Comparison of ENCODE assay signal across 1 cellular context in the genomic region with DNA sequence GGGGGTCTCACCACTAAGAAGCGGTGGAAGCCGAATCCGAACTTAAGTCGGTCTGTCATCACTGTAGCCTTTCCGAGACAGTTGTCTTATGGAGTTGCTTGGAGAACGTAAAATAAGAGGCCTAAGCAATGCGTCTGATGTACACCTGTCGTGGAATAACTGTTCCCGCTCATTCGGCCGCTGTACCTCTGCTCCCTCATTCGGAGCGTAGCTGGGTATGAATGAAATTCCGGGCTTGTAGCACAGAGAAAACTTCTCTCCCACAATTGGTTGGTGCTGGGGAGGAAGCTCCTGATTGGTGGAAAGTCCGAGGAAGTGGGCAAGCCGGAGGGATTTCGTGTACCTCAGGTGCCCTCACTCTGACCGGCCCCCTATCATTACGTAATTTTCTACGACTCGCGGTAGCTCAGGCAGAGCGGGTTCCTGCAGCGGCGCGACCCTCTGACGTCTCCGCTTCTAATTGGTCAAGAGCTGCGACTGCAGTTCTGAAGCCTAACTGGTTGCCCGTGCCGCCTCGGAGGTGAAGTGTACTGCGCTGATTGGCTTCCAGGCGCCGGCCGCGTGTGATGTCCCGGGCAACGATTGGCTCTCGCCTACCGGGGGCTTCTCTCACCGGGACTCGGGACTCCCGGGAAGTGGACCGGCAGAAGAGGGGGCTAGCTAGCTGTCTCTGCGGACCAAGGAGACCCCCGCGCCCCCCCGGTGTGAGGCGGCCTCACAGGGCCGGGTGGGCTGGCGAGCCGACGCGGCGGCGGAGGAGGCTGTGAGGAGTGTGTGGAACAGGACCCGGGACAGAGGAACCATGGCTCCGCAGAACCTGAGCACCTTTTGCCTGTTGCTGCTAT.
A peak's percentile ranks its signal among the peaks of the same experiment; 100 is the strongest.
TF ChIP-seq lines count a peak whose summit lies in the region.

A gene (plus strand): TSS at position 625 of the 845 bp plus-strand sequence. CDS start 178 bp downstream, at position 803.

TF ChIP-seq in HepG2, 621 proteins besides CTCF, POLR2A, EP300 and RAD21 (continued from another document and continues in another):
- TF ChIP-seq, protein P1, sequence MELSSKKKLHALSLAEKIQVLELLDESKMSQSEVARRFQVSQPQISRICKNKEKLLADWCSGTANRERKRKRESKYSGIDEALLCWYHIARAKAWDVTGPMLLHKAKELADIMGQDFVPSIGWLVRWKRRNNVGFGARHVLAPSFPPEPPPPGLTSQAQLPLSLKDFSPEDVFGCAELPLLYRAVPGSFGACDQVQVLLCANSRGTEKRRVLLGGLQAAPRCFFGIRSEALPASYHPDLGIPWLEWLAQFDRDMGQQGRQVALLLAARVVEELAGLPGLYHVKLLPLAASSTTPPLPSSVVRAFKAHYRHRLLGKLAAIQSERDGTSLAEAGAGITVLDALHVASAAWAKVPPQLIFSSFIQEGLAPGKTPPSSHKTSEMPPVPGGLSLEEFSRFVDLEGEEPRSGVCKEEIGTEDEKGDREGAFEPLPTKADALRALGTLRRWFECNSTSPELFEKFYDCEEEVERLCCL (CRISPR knock-in tag; IDR thresholded peaks at IDR 0.05; ENCODE audit: borderline replicate concordance): no peak
- TF ChIP-seq TGIF2 (CRISPR knock-in tag; IDR thresholded peaks at IDR 0.05) (peak; percentile 74; the same call in 1 of the 2 replicates), TP53 (CRISPR knock-in tag; conservative IDR thresholded peaks at IDR 0.05) (no peak), NPAS2 (CRISPR knock-in tag; IDR thresholded peaks at IDR 0.05; ENCODE audit: borderline replicate concordance) (no peak), YEATS4 (CRISPR knock-in tag; IDR thresholded peaks at IDR 0.05; ENCODE audit: borderline replicate concordance) (peak; percentile 55; the same call in 1 of the 2 replicates), ZNF878 (CRISPR knock-in tag; IDR thresholded peaks at IDR 0.05) (no peak), SRSF4 (IDR thresholded peaks at IDR 0.05; ENCODE audit: low read depth, low read length, poor library complexity, severe bottlenecking) (no peak), NCOA5 (CRISPR knock-in tag; IDR thresholded peaks at IDR 0.05) (no peak), ZNF547 (CRISPR knock-in tag; IDR thresholded peaks at IDR 0.05) (0 out of 2 replicates have a peak, but pooled peaks have one; percentile 29), SATB2 (CRISPR knock-in tag; IDR thresholded peaks at IDR 0.05) (no peak)
- TF ChIP-seq, protein P2, sequence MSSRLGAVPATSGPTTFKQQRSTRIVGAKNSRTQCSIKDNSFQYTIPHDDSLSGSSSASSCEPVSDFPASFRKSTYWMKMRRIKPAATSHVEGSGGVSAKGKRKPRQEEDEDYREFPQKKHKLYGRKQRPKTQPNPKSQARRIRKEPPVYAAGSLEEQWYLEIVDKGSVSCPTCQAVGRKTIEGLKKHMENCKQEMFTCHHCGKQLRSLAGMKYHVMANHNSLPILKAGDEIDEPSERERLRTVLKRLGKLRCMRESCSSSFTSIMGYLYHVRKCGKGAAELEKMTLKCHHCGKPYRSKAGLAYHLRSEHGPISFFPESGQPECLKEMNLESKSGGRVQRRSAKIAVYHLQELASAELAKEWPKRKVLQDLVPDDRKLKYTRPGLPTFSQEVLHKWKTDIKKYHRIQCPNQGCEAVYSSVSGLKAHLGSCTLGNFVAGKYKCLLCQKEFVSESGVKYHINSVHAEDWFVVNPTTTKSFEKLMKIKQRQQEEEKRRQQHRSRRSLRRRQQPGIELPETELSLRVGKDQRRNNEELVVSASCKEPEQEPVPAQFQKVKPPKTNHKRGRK (CRISPR knock-in tag; IDR thresholded peaks at IDR 0.05): no peak
- TF ChIP-seq, protein P3, sequence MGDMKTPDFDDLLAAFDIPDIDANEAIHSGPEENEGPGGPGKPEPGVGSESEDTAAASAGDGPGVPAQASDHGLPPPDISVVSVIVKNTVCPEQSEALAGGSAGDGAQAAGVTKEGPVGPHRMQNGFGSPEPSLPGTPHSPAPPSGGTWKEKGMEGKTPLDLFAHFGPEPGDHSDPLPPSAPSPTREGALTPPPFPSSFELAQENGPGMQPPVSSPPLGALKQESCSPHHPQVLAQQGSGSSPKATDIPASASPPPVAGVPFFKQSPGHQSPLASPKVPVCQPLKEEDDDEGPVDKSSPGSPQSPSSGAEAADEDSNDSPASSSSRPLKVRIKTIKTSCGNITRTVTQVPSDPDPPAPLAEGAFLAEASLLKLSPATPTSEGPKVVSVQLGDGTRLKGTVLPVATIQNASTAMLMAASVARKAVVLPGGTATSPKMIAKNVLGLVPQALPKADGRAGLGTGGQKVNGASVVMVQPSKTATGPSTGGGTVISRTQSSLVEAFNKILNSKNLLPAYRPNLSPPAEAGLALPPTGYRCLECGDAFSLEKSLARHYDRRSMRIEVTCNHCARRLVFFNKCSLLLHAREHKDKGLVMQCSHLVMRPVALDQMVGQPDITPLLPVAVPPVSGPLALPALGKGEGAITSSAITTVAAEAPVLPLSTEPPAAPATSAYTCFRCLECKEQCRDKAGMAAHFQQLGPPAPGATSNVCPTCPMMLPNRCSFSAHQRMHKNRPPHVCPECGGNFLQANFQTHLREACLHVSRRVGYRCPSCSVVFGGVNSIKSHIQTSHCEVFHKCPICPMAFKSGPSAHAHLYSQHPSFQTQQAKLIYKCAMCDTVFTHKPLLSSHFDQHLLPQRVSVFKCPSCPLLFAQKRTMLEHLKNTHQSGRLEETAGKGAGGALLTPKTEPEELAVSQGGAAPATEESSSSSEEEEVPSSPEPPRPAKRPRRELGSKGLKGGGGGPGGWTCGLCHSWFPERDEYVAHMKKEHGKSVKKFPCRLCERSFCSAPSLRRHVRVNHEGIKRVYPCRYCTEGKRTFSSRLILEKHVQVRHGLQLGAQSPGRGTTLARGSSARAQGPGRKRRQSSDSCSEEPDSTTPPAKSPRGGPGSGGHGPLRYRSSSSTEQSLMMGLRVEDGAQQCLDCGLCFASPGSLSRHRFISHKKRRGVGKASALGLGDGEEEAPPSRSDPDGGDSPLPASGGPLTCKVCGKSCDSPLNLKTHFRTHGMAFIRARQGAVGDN (CRISPR knock-in tag; IDR thresholded peaks at IDR 0.05): peak; percentile 69
- TF ChIP-seq, protein P4, sequence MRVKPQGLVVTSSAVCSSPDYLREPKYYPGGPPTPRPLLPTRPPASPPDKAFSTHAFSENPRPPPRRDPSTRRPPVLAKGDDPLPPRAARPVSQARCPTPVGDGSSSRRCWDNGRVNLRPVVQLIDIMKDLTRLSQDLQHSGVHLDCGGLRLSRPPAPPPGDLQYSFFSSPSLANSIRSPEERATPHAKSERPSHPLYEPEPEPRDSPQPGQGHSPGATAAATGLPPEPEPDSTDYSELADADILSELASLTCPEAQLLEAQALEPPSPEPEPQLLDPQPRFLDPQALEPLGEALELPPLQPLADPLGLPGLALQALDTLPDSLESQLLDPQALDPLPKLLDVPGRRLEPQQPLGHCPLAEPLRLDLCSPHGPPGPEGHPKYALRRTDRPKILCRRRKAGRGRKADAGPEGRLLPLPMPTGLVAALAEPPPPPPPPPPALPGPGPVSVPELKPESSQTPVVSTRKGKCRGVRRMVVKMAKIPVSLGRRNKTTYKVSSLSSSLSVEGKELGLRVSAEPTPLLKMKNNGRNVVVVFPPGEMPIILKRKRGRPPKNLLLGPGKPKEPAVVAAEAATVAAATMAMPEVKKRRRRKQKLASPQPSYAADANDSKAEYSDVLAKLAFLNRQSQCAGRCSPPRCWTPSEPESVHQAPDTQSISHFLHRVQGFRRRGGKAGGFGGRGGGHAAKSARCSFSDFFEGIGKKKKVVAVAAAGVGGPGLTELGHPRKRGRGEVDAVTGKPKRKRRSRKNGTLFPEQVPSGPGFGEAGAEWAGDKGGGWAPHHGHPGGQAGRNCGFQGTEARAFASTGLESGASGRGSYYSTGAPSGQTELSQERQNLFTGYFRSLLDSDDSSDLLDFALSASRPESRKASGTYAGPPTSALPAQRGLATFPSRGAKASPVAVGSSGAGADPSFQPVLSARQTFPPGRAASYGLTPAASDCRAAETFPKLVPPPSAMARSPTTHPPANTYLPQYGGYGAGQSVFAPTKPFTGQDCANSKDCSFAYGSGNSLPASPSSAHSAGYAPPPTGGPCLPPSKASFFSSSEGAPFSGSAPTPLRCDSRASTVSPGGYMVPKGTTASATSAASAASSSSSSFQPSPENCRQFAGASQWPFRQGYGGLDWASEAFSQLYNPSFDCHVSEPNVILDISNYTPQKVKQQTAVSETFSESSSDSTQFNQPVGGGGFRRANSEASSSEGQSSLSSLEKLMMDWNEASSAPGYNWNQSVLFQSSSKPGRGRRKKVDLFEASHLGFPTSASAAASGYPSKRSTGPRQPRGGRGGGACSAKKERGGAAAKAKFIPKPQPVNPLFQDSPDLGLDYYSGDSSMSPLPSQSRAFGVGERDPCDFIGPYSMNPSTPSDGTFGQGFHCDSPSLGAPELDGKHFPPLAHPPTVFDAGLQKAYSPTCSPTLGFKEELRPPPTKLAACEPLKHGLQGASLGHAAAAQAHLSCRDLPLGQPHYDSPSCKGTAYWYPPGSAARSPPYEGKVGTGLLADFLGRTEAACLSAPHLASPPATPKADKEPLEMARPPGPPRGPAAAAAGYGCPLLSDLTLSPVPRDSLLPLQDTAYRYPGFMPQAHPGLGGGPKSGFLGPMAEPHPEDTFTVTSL (CRISPR knock-in tag; IDR thresholded peaks at IDR 0.05; ENCODE audit: borderline replicate concordance): no peak; the same call in 1 of the 2 replicates
- TF ChIP-seq, protein P5, sequence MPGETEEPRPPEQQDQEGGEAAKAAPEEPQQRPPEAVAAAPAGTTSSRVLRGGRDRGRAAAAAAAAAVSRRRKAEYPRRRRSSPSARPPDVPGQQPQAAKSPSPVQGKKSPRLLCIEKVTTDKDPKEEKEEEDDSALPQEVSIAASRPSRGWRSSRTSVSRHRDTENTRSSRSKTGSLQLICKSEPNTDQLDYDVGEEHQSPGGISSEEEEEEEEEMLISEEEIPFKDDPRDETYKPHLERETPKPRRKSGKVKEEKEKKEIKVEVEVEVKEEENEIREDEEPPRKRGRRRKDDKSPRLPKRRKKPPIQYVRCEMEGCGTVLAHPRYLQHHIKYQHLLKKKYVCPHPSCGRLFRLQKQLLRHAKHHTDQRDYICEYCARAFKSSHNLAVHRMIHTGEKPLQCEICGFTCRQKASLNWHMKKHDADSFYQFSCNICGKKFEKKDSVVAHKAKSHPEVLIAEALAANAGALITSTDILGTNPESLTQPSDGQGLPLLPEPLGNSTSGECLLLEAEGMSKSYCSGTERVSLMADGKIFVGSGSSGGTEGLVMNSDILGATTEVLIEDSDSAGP (CRISPR knock-in tag; IDR thresholded peaks at IDR 0.05; ENCODE audit: borderline replicate concordance): peak; percentile 17; the same call in 1 of the 2 replicates
- TF ChIP-seq, protein P6, sequence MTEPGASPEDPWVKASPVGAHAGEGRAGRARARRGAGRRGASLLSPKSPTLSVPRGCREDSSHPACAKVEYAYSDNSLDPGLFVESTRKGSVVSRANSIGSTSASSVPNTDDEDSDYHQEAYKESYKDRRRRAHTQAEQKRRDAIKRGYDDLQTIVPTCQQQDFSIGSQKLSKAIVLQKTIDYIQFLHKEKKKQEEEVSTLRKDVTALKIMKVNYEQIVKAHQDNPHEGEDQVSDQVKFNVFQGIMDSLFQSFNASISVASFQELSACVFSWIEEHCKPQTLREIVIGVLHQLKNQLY (CRISPR knock-in tag; IDR thresholded peaks at IDR 0.05): peak; percentile 65
- TF ChIP-seq, protein P7, sequence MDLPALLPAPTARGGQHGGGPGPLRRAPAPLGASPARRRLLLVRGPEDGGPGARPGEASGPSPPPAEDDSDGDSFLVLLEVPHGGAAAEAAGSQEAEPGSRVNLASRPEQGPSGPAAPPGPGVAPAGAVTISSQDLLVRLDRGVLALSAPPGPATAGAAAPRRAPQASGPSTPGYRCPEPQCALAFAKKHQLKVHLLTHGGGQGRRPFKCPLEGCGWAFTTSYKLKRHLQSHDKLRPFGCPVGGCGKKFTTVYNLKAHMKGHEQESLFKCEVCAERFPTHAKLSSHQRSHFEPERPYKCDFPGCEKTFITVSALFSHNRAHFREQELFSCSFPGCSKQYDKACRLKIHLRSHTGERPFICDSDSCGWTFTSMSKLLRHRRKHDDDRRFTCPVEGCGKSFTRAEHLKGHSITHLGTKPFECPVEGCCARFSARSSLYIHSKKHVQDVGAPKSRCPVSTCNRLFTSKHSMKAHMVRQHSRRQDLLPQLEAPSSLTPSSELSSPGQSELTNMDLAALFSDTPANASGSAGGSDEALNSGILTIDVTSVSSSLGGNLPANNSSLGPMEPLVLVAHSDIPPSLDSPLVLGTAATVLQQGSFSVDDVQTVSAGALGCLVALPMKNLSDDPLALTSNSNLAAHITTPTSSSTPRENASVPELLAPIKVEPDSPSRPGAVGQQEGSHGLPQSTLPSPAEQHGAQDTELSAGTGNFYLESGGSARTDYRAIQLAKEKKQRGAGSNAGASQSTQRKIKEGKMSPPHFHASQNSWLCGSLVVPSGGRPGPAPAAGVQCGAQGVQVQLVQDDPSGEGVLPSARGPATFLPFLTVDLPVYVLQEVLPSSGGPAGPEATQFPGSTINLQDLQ (CRISPR knock-in tag; IDR thresholded peaks at IDR 0.05): no peak
- TF ChIP-seq, protein P8, sequence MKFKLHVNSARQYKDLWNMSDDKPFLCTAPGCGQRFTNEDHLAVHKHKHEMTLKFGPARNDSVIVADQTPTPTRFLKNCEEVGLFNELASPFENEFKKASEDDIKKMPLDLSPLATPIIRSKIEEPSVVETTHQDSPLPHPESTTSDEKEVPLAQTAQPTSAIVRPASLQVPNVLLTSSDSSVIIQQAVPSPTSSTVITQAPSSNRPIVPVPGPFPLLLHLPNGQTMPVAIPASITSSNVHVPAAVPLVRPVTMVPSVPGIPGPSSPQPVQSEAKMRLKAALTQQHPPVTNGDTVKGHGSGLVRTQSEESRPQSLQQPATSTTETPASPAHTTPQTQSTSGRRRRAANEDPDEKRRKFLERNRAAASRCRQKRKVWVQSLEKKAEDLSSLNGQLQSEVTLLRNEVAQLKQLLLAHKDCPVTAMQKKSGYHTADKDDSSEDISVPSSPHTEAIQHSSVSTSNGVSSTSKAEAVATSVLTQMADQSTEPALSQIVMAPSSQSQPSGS (CRISPR knock-in tag; IDR thresholded peaks at IDR 0.05): peak; percentile 95
- TF ChIP-seq, protein P9, sequence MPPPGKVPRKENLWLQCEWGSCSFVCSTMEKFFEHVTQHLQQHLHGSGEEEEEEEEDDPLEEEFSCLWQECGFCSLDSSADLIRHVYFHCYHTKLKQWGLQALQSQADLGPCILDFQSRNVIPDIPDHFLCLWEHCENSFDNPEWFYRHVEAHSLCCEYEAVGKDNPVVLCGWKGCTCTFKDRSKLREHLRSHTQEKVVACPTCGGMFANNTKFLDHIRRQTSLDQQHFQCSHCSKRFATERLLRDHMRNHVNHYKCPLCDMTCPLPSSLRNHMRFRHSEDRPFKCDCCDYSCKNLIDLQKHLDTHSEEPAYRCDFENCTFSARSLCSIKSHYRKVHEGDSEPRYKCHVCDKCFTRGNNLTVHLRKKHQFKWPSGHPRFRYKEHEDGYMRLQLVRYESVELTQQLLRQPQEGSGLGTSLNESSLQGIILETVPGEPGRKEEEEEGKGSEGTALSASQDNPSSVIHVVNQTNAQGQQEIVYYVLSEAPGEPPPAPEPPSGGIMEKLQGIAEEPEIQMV (CRISPR knock-in tag; IDR thresholded peaks at IDR 0.05; ENCODE audit: low read depth): no peak
